ENCODE assay signal across 9 cellular contexts in genomic region chr13:51333421-51333820, GRCh38. TPM values are rescaled to one million over a fixed set of nuclear protein-coding genes. Genes with fewer than 3 reads are reported as not detected.
"Had no signal": no experiment of that assay in that cellular context is flagged by ENCODE, and none has a peak within 500 bp of the region (broad histone marks: within the 10 kb centered on the region; RNA-seq: fewer than 3 reads in every experiment).

No MANE protein-coding gene starts in this region.

- DNase-seq: IMR-90, KBM-7, KG1 had no signal

- H3K27ac ChIP-seq: HL-60 had no signal

- ATAC-seq: HepG2, K562 had no signal

RNA-seq across cellular contexts. Expression of gene SERPINE3, which starts 6.1 kb away (rescaled TPM):
- total RNA-seq: HepG2, HT-29, HT1080, IMR-90, K562 had no signal
- polyA plus RNA-seq: HepG2, IgD-negative memory B cell, IMR-90, K562 had no signal
